16 cellular contexts compared by ENCODE assay signal in genomic region chr22:17537155-17537554, GRCh38. TPM values are rescaled to one million over a fixed set of nuclear protein-coding genes. Genes with fewer than 3 reads are reported as not detected.
DNase-seq lines count a peak whose midpoint lies in the region; ATAC-seq and TF ChIP-seq lines count a peak whose summit lies in the region.
"Had no signal": no experiment of that assay in that cellular context is flagged by ENCODE, and none has a peak within 500 bp of the region (broad histone marks: within the 10 kb centered on the region; RNA-seq: fewer than 3 reads in every experiment).

No MANE protein-coding gene starts in this region.

- DNase-seq in GM23248 (peak; percentile 24), glutamatergic neuron (no peak), amygdala (lab: John Stamatoyannopoulos, UW) (no peak), GM03348 (ENCODE audit: low spot score) (no peak), foreskin melanocyte (no peak)
- DNase-seq in stimulated activated naive CD8-positive, alpha-beta T cell treated with anti-CD3 and anti-CD28 coated beads, Interleukin-15, amount 100 ng/mL, for 72 hours: no peak
- DNase-seq: Caco-2, DMS153, NCI-H1092, NCI-H524 treated with DMSO at 0.1 percent for 48 hours, SHP77, SK-N-SH had no signal

- no peak overlapping the region for H3K4me3 ChIP-seq in GM23248
- H3K4me3 ChIP-seq in subcutaneous abdominal adipose tissue (ENCODE audit: low read depth in 1 of 5, low read length in 5 of 5): no peak overlapping the region

- H3K9me3 Mint-ChIP-seq in brain (no peaks in the 10 kb centered on the region), glutamatergic neuron (ENCODE audit: unreplicated experiment) (peaks cover 16% of the 10 kb centered on the region)
- no peaks in the 10 kb centered on the region for H3K9me3 Mint-ChIP-seq in stimulated activated naive CD8-positive, alpha-beta T cell treated with anti-CD3 and anti-CD28 coated beads, Interleukin-15, amount 100 ng/mL, for 72 hours

- no peaks in the 10 kb centered on the region for H3K79me2 ChIP-seq in GM23248 (ENCODE audit: insufficient read depth)

- no peaks in the 10 kb centered on the region for H4K20me1 ChIP-seq in GM23248 (ENCODE audit: insufficient read depth)

- H3F3A ChIP-seq in GM23248 (ENCODE audit: insufficient read depth): no peaks in the 10 kb centered on the region

- TF ChIP-seq CTCF in brain (conservative IDR thresholded peaks at IDR 0.05): no peak
- no peak for TF ChIP-seq CTCF in glutamatergic neuron (IDR thresholded peaks at IDR 0.05; ENCODE audit: partially characterized antibody, unreplicated experiment)

- no peaks in the 10 kb centered on the region for H3K9me2 ChIP-seq in GM23248 (ENCODE audit: insufficient read depth)
- H3K9me2 ChIP-seq: SK-N-SH had no signal

- H3K36me3 Mint-ChIP-seq in brain (peaks cover 44% of the 10 kb centered on the region), glutamatergic neuron (ENCODE audit: unreplicated experiment) (no peaks in the 10 kb centered on the region)

- H3K27ac Mint-ChIP-seq in brain (peak overlapping the region; percentile 64 to 95 (median 83)), glutamatergic neuron (ENCODE audit: unreplicated experiment) (peak overlapping the region; percentile 62)
- H3K27ac Mint-ChIP-seq in stimulated activated naive CD8-positive, alpha-beta T cell treated with anti-CD3 and anti-CD28 coated beads, Interleukin-15, amount 100 ng/mL, for 72 hours: no peak overlapping the region

- H3K27ac ChIP-seq in GM23248: no peak overlapping the region
- peak overlapping the region; percentile 51 for H3K27ac ChIP-seq in subcutaneous abdominal adipose tissue (ENCODE audit: low read depth, low read length)
- H3K27ac ChIP-seq: KMS-11 had no signal

- H3K4me1 Mint-ChIP-seq in brain (peaks cover 16% of the 10 kb centered on the region), glutamatergic neuron (ENCODE audit: low read depth, unreplicated experiment) (no peaks in the 10 kb centered on the region)
- H3K4me1 Mint-ChIP-seq in stimulated activated naive CD8-positive, alpha-beta T cell treated with anti-CD3 and anti-CD28 coated beads, Interleukin-15, amount 100 ng/mL, for 72 hours: no peaks in the 10 kb centered on the region

- H3K27me3 ChIP-seq in GM23248 (replicated peaks; ENCODE audit: insufficient read depth): peaks cover 13% of the 10 kb centered on the region; the same call in 1 of the 2 replicates
- H3K27me3 ChIP-seq in subcutaneous abdominal adipose tissue (ENCODE audit: control insufficient read depth in 5 of 5, insufficient read depth in 4 of 5, low read length in 5 of 5): no peaks in the 10 kb centered on the region

- no peaks in the 10 kb centered on the region for H3K4me1 ChIP-seq in GM23248 (ENCODE audit: insufficient read depth)
- peaks cover 0 to 12% (median 7%) of the 10 kb centered on the region in 5 donors for H3K4me1 ChIP-seq in subcutaneous abdominal adipose tissue (ENCODE audit: control insufficient read depth in 5 of 5, insufficient read depth in 5 of 5, low read length in 5 of 5)

- no peaks in the 10 kb centered on the region for H3K36me3 ChIP-seq in GM23248 (ENCODE audit: low read depth)
- H3K36me3 ChIP-seq in subcutaneous abdominal adipose tissue (ENCODE audit: control insufficient read depth in 5 of 5, insufficient read depth in 5 of 5, low read length in 5 of 5): no peaks in the 10 kb centered on the region

- no peak overlapping the region for H2AFZ ChIP-seq in GM23248

- H3K4me2 ChIP-seq in GM23248 (ENCODE audit: unreplicated experiment): no peak overlapping the region
- H3K4me2 ChIP-seq: KMS-11, SK-N-SH had no signal

- no peaks in the 10 kb centered on the region for H3K9me3 ChIP-seq in GM23248 (ENCODE audit: low read depth)
- H3K9me3 ChIP-seq in subcutaneous abdominal adipose tissue (ENCODE audit: control insufficient read depth in 5 of 5, low read length in 5 of 5): no peaks in the 10 kb centered on the region
- H3K9me3 ChIP-seq: Caco-2, SK-N-SH had no signal

- ATAC-seq in stimulated activated naive CD8-positive, alpha-beta T cell treated with anti-CD3 and anti-CD28 coated beads, Interleukin-15, amount 100 ng/mL, for 72 hours: no peak

- WGBS in GM23248 (ENCODE audit: low coverage in 1 of 2, low lambda C conversion rate in 2 of 2, missing lambda C conversion rate in 2 of 2), 2 experiments: 33 to 53% methylated on average over 2 of the region's 2 CpGs

- H3K4me3 Mint-ChIP-seq in brain: peak overlapping the region in 1 of 5 experiments; percentile 42
- H3K4me3 Mint-ChIP-seq in glutamatergic neuron (ENCODE audit: unreplicated experiment): no peak overlapping the region
- H3K4me3 Mint-ChIP-seq in stimulated activated naive CD8-positive, alpha-beta T cell treated with anti-CD3 and anti-CD28 coated beads, Interleukin-15, amount 100 ng/mL, for 72 hours: no peak overlapping the region

- in situ Hi-C loops in GM23248 (cut with MboI): no loop called here

- H3K9ac ChIP-seq in GM23248 (no peak overlapping the region), subcutaneous abdominal adipose tissue (ENCODE audit: low read length in 5 of 5) (no peak overlapping the region)
- H3K9ac ChIP-seq: KMS-11, SK-N-SH had no signal

- H3K27me3 Mint-ChIP-seq in brain (no peaks in the 10 kb centered on the region), glutamatergic neuron (ENCODE audit: unreplicated experiment) (peaks cover 13% of the 10 kb centered on the region)
- H3K27me3 Mint-ChIP-seq in stimulated activated naive CD8-positive, alpha-beta T cell treated with anti-CD3 and anti-CD28 coated beads, Interleukin-15, amount 100 ng/mL, for 72 hours: no peaks in the 10 kb centered on the region

RNA-seq across cellular contexts. Expression of gene SLC25A18, which starts 26.1 kb away (rescaled TPM):
- total RNA-seq in GM23248 (2014; rRNA removed; shearing (Covaris generic)): not detected in 2 replicates
- 0.08 TPM in 1 of 2 replicates, not detected in the other for polyA plus RNA-seq in GM23248 (2016; fragmentation: Nextera tagmentation; extraction: Ambion mirVana)
- 40.2 TPM for polyA plus RNA-seq in brain (ENCODE audit: insufficient read depth, low read depth, low replicate concordance)
- 6.4 TPM for total RNA-seq in glutamatergic neuron (ENCODE audit: unreplicated experiment)
- total RNA-seq: Caco-2, OCI-LY7 had no signal

Comparison
In these comparisons a context has a peak if more than half of its experiments do, and no peak if none do; other contexts are left out.
1. H3K27ac Mint-ChIP-seq: peak in brain (5 of 5) and glutamatergic neuron (single experiment); none in stimulated activated naive CD8-positive, alpha-beta T cell treated with anti-CD3 and anti-CD28 coated beads, Interleukin-15, amount 100 ng/mL, for 72 hours (0 of 2).